In the genomic region with DNA sequence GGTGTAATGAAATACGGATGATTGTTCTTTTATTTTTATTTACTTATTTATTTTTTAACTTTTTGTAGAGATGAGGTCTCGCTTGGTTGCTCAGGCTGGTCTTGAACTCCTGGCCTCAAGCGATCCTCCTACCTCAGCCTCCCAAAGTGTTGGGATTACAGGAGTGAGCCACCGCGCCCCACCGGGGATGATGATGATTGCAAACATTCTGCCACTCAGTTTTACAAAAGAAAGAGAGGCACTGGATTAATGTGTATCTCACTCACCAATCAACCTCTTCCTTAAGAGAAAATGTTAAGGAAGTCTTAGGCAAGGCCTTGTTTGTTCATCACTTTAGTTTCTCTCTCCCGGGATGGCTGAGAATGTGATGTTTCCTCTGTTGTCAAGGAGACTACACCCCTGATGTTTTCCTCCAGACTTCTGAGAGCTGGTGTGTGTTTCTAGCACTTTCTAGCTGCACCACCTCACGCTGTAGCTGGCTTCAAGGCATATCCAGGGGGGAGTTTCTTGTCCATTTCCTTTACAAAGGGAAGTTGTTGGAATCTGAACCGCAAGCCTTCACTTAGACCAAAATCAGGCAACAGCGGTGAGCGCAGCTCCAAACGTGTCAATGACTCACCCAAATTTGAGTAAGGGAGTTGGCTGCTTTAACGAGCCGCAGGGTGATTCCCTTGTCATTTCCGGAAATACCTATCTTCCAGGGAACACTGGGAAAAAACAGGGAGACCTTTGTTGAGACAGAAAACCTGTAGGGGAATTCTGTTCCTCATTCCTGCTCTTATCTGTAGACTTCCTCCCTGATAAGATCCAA, we compare ENCODE assay signal across 9 cellular contexts. TPM values are rescaled to one million over a fixed set of nuclear protein-coding genes. Genes with fewer than 3 reads are reported as not detected.
DNase-seq lines count a peak whose midpoint lies in the region; FAIRE-seq and TF ChIP-seq lines count a peak whose summit lies in the region.
"Had no signal": no experiment of that assay in that cellular context is flagged by ENCODE, and none has a peak within 500 bp of the region (broad histone marks: within the 10 kb centered on the region; RNA-seq: fewer than 3 reads in every experiment).

No MANE protein-coding gene starts in this region.

- TF ChIP-seq CTCF in HFFc6 (IDR thresholded peaks at IDR 0.05) (no peak), brain (conservative IDR thresholded peaks at IDR 0.05) (no peak)

- H3K36me3 Mint-ChIP-seq in HFFc6 (ENCODE audit: low read depth) (peaks cover 20% of the 10 kb centered on the region), brain (peaks cover 42% of the 10 kb centered on the region)

- peaks cover 53% of the 10 kb centered on the region for H3K4me1 Mint-ChIP-seq in HFFc6 (ENCODE audit: low read depth)
- H3K4me1 Mint-ChIP-seq in brain, result peaks cover 66% of the 10 kb centered on the region

- H3K4me3 Mint-ChIP-seq in HFFc6 (peak overlapping the region; percentile 87), brain (peak overlapping the region; percentile 86 to 97 (median 90))

- H3K9me3 Mint-ChIP-seq in HFFc6, result no peaks in the 10 kb centered on the region
- H3K9me3 Mint-ChIP-seq in brain, result peaks cover 2 to 16% (median 3%) of the 10 kb centered on the region in 5 experiments

- H3K27me3 Mint-ChIP-seq in HFFc6 (ENCODE audit: insufficient read depth) (peaks cover 6% of the 10 kb centered on the region), brain (peaks cover 12% of the 10 kb centered on the region)

- H3K27ac Mint-ChIP-seq in HFFc6 (peak overlapping the region; percentile 100), brain (peak overlapping the region; percentile 81 to 99 (median 93))

- DNase-seq in A172 (ENCODE audit: low spot score), result peak; percentile 99
- DNase-seq in HFFc6, result peak; percentile 95
- DNase-seq in T-helper 2 cell, result peak in 3 of 5 experiments; percentile 55 to 71 (median 64)
- DNase-seq in small intestine, result peak; percentile 83
- DNase-seq in OCI-M2 (lab: John Stamatoyannopoulos, UW; ENCODE audit: unreplicated experiment), result no peak
- DNase-seq in GM19240 (ENCODE audit: insufficient read length, low spot score), result no peak

- H3K9ac ChIP-seq in iPS-20b (ENCODE audit: low read depth, low read length), result peak overlapping the region; percentile 98

- WGBS in small intestine, 3 donors, result 8 to 32% (median 12%) methylated on average over 15 of the region's 15 CpGs

- no peaks in the 10 kb centered on the region for H3K27me3 ChIP-seq in iPS-20b (ENCODE audit: insufficient read depth, low read length)
- H3K27me3 ChIP-seq in small intestine (ENCODE audit: control insufficient read depth in 2 of 2, insufficient read depth in 2 of 2, low read length in 2 of 2), result no peaks in the 10 kb centered on the region

- no peak for FAIRE-seq in small intestine (lab: Jason Lieb, UNC)
- FAIRE-seq: GM18507 had no signal

- H3K4me1 ChIP-seq in iPS-20b (ENCODE audit: insufficient read depth, low read length) (peaks cover 13% of the 10 kb centered on the region), small intestine (ENCODE audit: control insufficient read depth in 2 of 2, insufficient read depth in 1 of 2, low read depth in 1 of 2, low read length in 1 of 2) (peaks cover 2 to 19% of the 10 kb centered on the region in 2 donors)

- no peaks in the 10 kb centered on the region for H3K9me3 ChIP-seq in iPS-20b (ENCODE audit: insufficient read depth, low read depth, low read length)
- H3K9me3 ChIP-seq in small intestine (ENCODE audit: control insufficient read depth, low read depth), result no peaks in the 10 kb centered on the region

- H3K27ac ChIP-seq in iPS-20b (ENCODE audit: low read length), result peak overlapping the region; percentile 21
- peak overlapping the region; percentile 99 to 100 for H3K27ac ChIP-seq in small intestine (ENCODE audit: low read depth in 1 of 2, low read length in 1 of 2)

- H3K36me3 ChIP-seq in iPS-20b (ENCODE audit: insufficient read depth, low read depth, low read length) (peaks cover 57% of the 10 kb centered on the region), small intestine (ENCODE audit: control insufficient read depth in 2 of 2, insufficient read depth in 2 of 2, low read length in 2 of 2) (peaks cover 0 to 2% of the 10 kb centered on the region in 2 donors)

- peak overlapping the region; percentile 91 for H3K4me3 ChIP-seq in iPS-20b (ENCODE audit: low read length)
- H3K4me3 ChIP-seq in small intestine (ENCODE audit: low read depth in 1 of 2, low read length in 2 of 2), result peak overlapping the region; percentile 66 to 81

RNA-seq across cellular contexts. Expression of gene LDLR, which starts 2.3 kb away (rescaled TPM):
- 118 and 151 TPM in 2 replicates for total RNA-seq in A172 (2014; rRNA removed; shearing (Covaris generic))
- 10 to 100 TPM; 22.8 to 34.3 (median 28.0) TPM for total RNA-seq in HFFc6 (2021; fragmentation: NEBNext Ultra II Directional; extraction: Animal tissue kit (Norgen Biotek cat#: 25700))
- polyA plus RNA-seq in brain (ENCODE audit: insufficient read depth, low read depth, low replicate concordance) (11.7 TPM), small intestine (10 to 100 TPM in 2 of 3 donors, 1 to 10 TPM in 1; 6.0 to 38.2 (median 24.0) TPM)

Comparison
In these comparisons a context has a peak if more than half of its experiments do, and no peak if none do; other contexts are left out.
1. DNase-seq: peak in A172 (single experiment), HFFc6 (single experiment), T-helper 2 cell (3 of 5) and small intestine (single experiment); none in OCI-M2 (single experiment) and GM19240 (single experiment).